ENCODE assay signal across 8 cellular contexts in the genomic region with DNA sequence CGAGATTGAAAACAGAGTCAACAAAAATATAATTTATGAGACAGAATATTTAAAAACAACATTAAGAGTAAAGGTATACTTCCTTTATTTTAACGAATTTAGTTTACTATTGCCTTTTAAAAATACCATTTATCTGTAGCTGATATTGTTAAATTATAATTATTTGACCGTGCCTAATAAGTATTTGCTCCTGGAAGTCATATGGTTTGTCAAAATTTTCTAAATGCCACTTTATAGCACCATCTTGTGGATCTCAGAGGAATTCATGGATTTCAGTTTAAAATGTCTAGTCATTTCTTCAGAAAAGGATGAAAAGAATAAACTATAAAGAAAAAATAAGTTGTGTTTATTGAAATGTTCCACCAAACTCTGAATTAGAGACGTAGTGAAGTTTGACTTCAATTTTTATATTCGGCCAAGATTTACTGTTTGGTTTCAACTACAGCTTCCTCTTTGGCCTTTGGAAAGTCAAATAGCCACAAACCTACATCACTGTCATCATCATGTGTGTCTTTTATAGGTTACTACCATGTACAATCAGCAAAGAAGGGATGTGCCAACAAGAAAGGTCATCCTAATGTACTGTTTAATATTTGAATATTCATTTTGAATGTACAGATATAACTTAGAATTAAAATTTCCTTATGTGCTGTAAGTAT. TPM values are rescaled to one million over a fixed set of nuclear protein-coding genes. Genes with fewer than 3 reads are reported as not detected.
A peak's percentile ranks its signal among the peaks of the same experiment; 100 is the strongest.
DNase-seq lines count a peak whose midpoint lies in the region; ATAC-seq and TF ChIP-seq lines count a peak whose summit lies in the region.

No MANE protein-coding gene starts in this region.

- ATAC-seq in HG03432 (IDR thresholded peaks at IDR 0.05; ENCODE audit: unreplicated experiment): no peak

- H3K79me2 ChIP-seq in ACC112 (ENCODE audit: control insufficient read depth, insufficient read depth, low read length, unreplicated experiment): no peaks in the 10 kb centered on the region
- no peaks in the 10 kb centered on the region for H3K79me2 ChIP-seq in PC-9 (ENCODE audit: low read depth)

- H3K36me3 ChIP-seq in ACC112 (ENCODE audit: insufficient read depth, low read length) (no peaks in the 10 kb centered on the region), PC-9 (ENCODE audit: low read depth) (no peaks in the 10 kb centered on the region)

- intact Hi-C loops in PC-9 (cut with micrococcal nuclease; ENCODE audit: unreplicated experiment): loop anchor here (1.0 to 10.0 kb wide), 4 partner anchors 116 to 1546 kb away; no protein-coding TSS in a partner anchor

- BruUV-seq in PC-9 (replicated peaks; lab: Mats Ljungman, UMichigan): no TSS peak

- POLR2A ChIA-PET in PC-9 (lab: Charles Lee; ENCODE audit: unreplicated experiment): no interaction called here

- H3K27me3 ChIP-seq in ACC112 (ENCODE audit: insufficient read depth, low read length) (no peaks in the 10 kb centered on the region; the same call in 1 of the 2 replicates), PC-9 (ENCODE audit: insufficient read depth, low read depth) (no peaks in the 10 kb centered on the region)

- no peak overlapping the region for H3K27ac ChIP-seq in ACC112 (ENCODE audit: low read depth, low read length)
- no peak overlapping the region for H3K27ac ChIP-seq in PC-9

- no peaks in the 10 kb centered on the region for H4K20me1 ChIP-seq in PC-9 (ENCODE audit: insufficient read depth)

- TF ChIP-seq CTCF in GM20000 (IDR thresholded peaks at IDR 0.05; ENCODE audit: extremely low read depth, missing control alignments): peak; percentile 10
- peak; percentile 70 for TF ChIP-seq CTCF in PC-9 (conservative IDR thresholded peaks at IDR 0.05)

- H3K4me1 ChIP-seq in ACC112 (ENCODE audit: control insufficient read depth, insufficient read depth, low read length, unreplicated experiment): no peaks in the 10 kb centered on the region
- H3K4me1 ChIP-seq in PC-9 (replicated peaks; ENCODE audit: insufficient read depth): no peaks in the 10 kb centered on the region

- no peaks in the 10 kb centered on the region for H3K9me3 ChIP-seq in PC-9 (ENCODE audit: insufficient read depth, low read depth)

- H2AFZ ChIP-seq in ACC112 (ENCODE audit: low read length, unreplicated experiment): peak overlapping the region; percentile 36
- no peak overlapping the region for H2AFZ ChIP-seq in PC-9

- H3K4me3 ChIP-seq in ACC112 (ENCODE audit: low read depth, low read length) (no peak overlapping the region), PC-9 (no peak overlapping the region)

- DNase-seq in GM20000 (ENCODE audit: low spot score) (peak; percentile 29), PC-9 (no peak), fibroblast of gingiva (ENCODE audit: low read depth) (peak; percentile 20), smooth muscle cell of the brain vasculature (ENCODE audit: low read depth, low spot score) (peak; percentile 13), T1000 (lab: John Stamatoyannopoulos, UW) (no peak), iPS-NIHi11 (ENCODE audit: low spot score) (no peak)

- CTCF ChIA-PET in PC-9 (lab: Charles Lee): no interaction called here

- H3K9me2 ChIP-seq in PC-9 (ENCODE audit: insufficient read depth): no peaks in the 10 kb centered on the region

- H3F3A ChIP-seq in PC-9 (ENCODE audit: insufficient read depth, low read depth): no peaks in the 10 kb centered on the region

- H3K4me2 ChIP-seq in PC-9: no peak overlapping the region

RNA-seq across cellular contexts. Expression of gene FTCDNL1, which starts 10.3 kb away (rescaled TPM):
- total RNA-seq in PC-9 (2021): 2.7 and 5.2 TPM in 2 replicates

RNA-seq across cellular contexts. Expression of gene C2orf69, which starts 49.8 kb away (rescaled TPM):
- 14.1 TPM in 2 replicates for total RNA-seq in PC-9 (2021)

Comparison
In these comparisons a context has a peak if more than half of its experiments do, and no peak if none do; other contexts are left out.
1. DNase-seq: peak in GM20000 (single experiment), fibroblast of gingiva (single experiment) and smooth muscle cell of the brain vasculature (single experiment); none in PC-9 (0 of 2), T1000 (single experiment) and iPS-NIHi11 (single experiment).